ENCODE assay signal across 1 cellular context in genomic region chrX:114046695-114047279, GRCh38.
TF ChIP-seq lines count a peak whose summit lies in the region.

No MANE protein-coding gene starts in this region.

TF ChIP-seq in WTC11, 78 proteins besides CTCF, POLR2A, EP300 and RAD21:
- TF ChIP-seq JAZF1 (CRISPR knock-in tag; IDR thresholded peaks at IDR 0.05) (no peak), ZNF121 (CRISPR knock-in tag; IDR thresholded peaks at IDR 0.05) (peak; percentile 16; the same call in 1 of the 2 replicates), PRRX2 (CRISPR knock-in tag; IDR thresholded peaks at IDR 0.05) (peak; percentile 81), ZNF671 (CRISPR knock-in tag; IDR thresholded peaks at IDR 0.05) (peak; percentile 65; the same call in 1 of the 2 replicates), NFATC4 (CRISPR knock-in tag; IDR thresholded peaks at IDR 0.05) (peak; percentile 51; the same call in 1 of the 2 replicates), ZNF532 (CRISPR knock-in tag; IDR thresholded peaks at IDR 0.05; ENCODE audit: borderline replicate concordance) (0 out of 2 replicates have a peak, but pooled peaks have one; percentile 53), HMGXB4 (CRISPR knock-in tag; IDR thresholded peaks at IDR 0.05) (no peak), E2F4 (CRISPR knock-in tag; IDR thresholded peaks at IDR 0.05; ENCODE audit: borderline replicate concordance, low read depth) (no peak), ELF4 (CRISPR knock-in tag; IDR thresholded peaks at IDR 0.05; ENCODE audit: low read depth) (no peak), TP53 (CRISPR knock-in tag; IDR thresholded peaks at IDR 0.05) (no peak)
